In genomic region chr10:124005091-124005490, GRCh38 we compare ENCODE assay signal across 26 cellular contexts.
A peak's percentile ranks its signal among the peaks of the same experiment; 100 is the strongest.
DNase-seq lines count a peak whose midpoint lies in the region; FAIRE-seq and TF ChIP-seq lines count a peak whose summit lies in the region.
"Had no signal": no experiment of that assay in that cellular context is flagged by ENCODE, and none has a peak within 500 bp of the region (broad histone marks: within the 10 kb centered on the region; RNA-seq: fewer than 3 reads in every experiment).

No MANE protein-coding gene starts in this region.

- H3K9me3 ChIP-seq in kidney (ENCODE audit: control insufficient read depth in 1 of 2, low read length in 2 of 2), result no peaks in the 10 kb centered on the region
- H3K9me3 ChIP-seq in ovary, result no peaks in the 10 kb centered on the region
- no peaks in the 10 kb centered on the region for H3K9me3 ChIP-seq in Caco-2
- H3K9me3 ChIP-seq: upper lobe of left lung had no signal

- no peak overlapping the region for H3K9ac ChIP-seq in kidney (ENCODE audit: low read length in 2 of 2)

- CTCF ChIA-PET in Caco-2 (lab: Charles Lee), result interaction anchor here (1.1 kb wide), 1 partner anchor 10 kb away, joined by 3 read pairs; no protein-coding TSS in a partner anchor

- H3K36me3 Mint-ChIP-seq in IgD-negative memory B cell (peaks cover 8% of the 10 kb centered on the region), Caco-2 (ENCODE audit: insufficient read depth, unreplicated experiment) (peaks cover 20% of the 10 kb centered on the region)
- H3K36me3 Mint-ChIP-seq: immature natural killer cell had no signal

- H3K9me3 Mint-ChIP-seq in IgD-negative memory B cell, result no peaks in the 10 kb centered on the region
- no peaks in the 10 kb centered on the region for H3K9me3 Mint-ChIP-seq in Caco-2 (ENCODE audit: unreplicated experiment)
- H3K9me3 Mint-ChIP-seq: activated CD4-positive, alpha-beta memory T cell treated with anti-CD3 and anti-CD28 coated beads, Interleukin-2, amount 10 ng/mL, durations not matched to agents 7 days and 5 days; activated naive CD4-positive, alpha-beta T cell treated with anti-CD3 and anti-CD28 coated beads for 36 hours; immature natural killer cell had no signal

- TF ChIP-seq CTCF in kidney (IDR thresholded peaks at IDR 0.05; ENCODE audit: borderline replicate concordance, extremely low read depth, insufficient read depth), result no peak
- TF ChIP-seq CTCF in ovary (IDR thresholded peaks at IDR 0.05), result no peak
- TF ChIP-seq CTCF in Caco-2 (IDR thresholded peaks at IDR 0.05; ENCODE audit: insufficient read depth in 1 of 2, low read depth in 1 of 2, low read length in 1 of 2, severe bottlenecking in 1 of 2, unreplicated experiment in 1 of 2), result no peak

- H3K27me3 Mint-ChIP-seq in IgD-negative memory B cell (no peaks in the 10 kb centered on the region), Caco-2 (ENCODE audit: insufficient read depth, unreplicated experiment) (no peaks in the 10 kb centered on the region)
- H3K27me3 Mint-ChIP-seq: activated CD4-positive, alpha-beta memory T cell treated with anti-CD3 and anti-CD28 coated beads, Interleukin-2, amount 10 ng/mL, durations not matched to agents 7 days and 5 days had no signal

- H3K27ac Mint-ChIP-seq in IgD-negative memory B cell (peak overlapping the region in 2 of 3 donors; percentile 9 to 56), Caco-2 (ENCODE audit: unreplicated experiment) (no peak overlapping the region)
- H3K27ac Mint-ChIP-seq: activated CD4-positive, alpha-beta memory T cell treated with anti-CD3 and anti-CD28 coated beads, Interleukin-2, amount 10 ng/mL, durations not matched to agents 7 days and 5 days; activated naive CD4-positive, alpha-beta T cell treated with anti-CD3 and anti-CD28 coated beads for 36 hours; immature natural killer cell had no signal

- POLR2A ChIA-PET in Caco-2 (lab: Charles Lee), result no interaction called here

- 76 to 83% (median 80%) methylated on average over 10 of the region's 10 CpGs for WGBS in ovary, 3 donors

- H3K27ac ChIP-seq in kidney (ENCODE audit: low read depth in 2 of 2, low read length in 2 of 2) (no peak overlapping the region), ovary (no peak overlapping the region)
- H3K27ac ChIP-seq: upper lobe of left lung had no signal

- H3K27me3 ChIP-seq in ovary (no peaks in the 10 kb centered on the region), Caco-2 (replicated peaks; ENCODE audit: control insufficient read depth, insufficient read depth, low read length) (no peaks in the 10 kb centered on the region)
- H3K27me3 ChIP-seq: upper lobe of left lung had no signal

- H3K4me1 Mint-ChIP-seq in IgD-negative memory B cell, result peaks cover 0 to 5% (median 0%) of the 10 kb centered on the region in 3 donors
- H3K4me1 Mint-ChIP-seq in Caco-2 (ENCODE audit: low read depth, unreplicated experiment), result no peaks in the 10 kb centered on the region
- H3K4me1 Mint-ChIP-seq: activated CD4-positive, alpha-beta memory T cell treated with anti-CD3 and anti-CD28 coated beads, Interleukin-2, amount 10 ng/mL, durations not matched to agents 7 days and 5 days; immature natural killer cell had no signal

- peaks cover 0 to 6% of the 10 kb centered on the region in 2 donors for H3K4me1 ChIP-seq in kidney (ENCODE audit: control insufficient read depth in 1 of 2, insufficient read depth in 1 of 2, low read depth in 1 of 2, low read length in 2 of 2)
- peaks cover 6% of the 10 kb centered on the region for H3K4me1 ChIP-seq in ovary (ENCODE audit: insufficient read depth)
- H3K4me1 ChIP-seq in Caco-2, result no peaks in the 10 kb centered on the region

- intact Hi-C loops in kidney (cut with DNase I) (no loop called here), ovary (cut with DNase I) (loop anchor here in 1 of 4 donors (5.0 kb wide), 1 partner anchor 37 kb away; no protein-coding TSS in a partner anchor), Caco-2 (cut with micrococcal nuclease; ENCODE audit: unreplicated experiment) (no loop called here)

- FAIRE-seq in kidney (lab: Jason Lieb, UNC), result no peak
- FAIRE-seq: endothelial cell of umbilical vein, K562 had no signal

- DNase-seq in 8988T (peak; percentile 2), kidney (peak; percentile 59), ovary (peak in 4 of 5 donors; percentile 16 to 31 (median 19)), NCI-H187 treated with DMSO at 0.1 percent for 48 hours (lab: John Stamatoyannopoulos, UW) (no peak), midbrain (lab: John Stamatoyannopoulos, UW) (no peak), Caco-2 (no peak), NOMO-1 treated with DMSO at 0.1 percent for 48 hours (lab: John Stamatoyannopoulos, UW; ENCODE audit: unreplicated experiment) (no peak)
- DNase-seq: activated CD4-positive, alpha-beta memory T cell treated with anti-CD3 and anti-CD28 coated beads, Interleukin-2, amount 10 ng/mL, durations not matched to agents 7 days and 5 days; activated CD4-positive, CD25-positive, alpha-beta regulatory T cell; activated naive CD4-positive, alpha-beta T cell treated with anti-CD3 and anti-CD28 coated beads for 36 hours; C1 segment of cervical spinal cord; dermis blood vessel endothelial cell; GOT3; immature natural killer cell; MM.1S; NCI-H146; NCI-H2171 treated with DMSO at 0.1 percent for 48 hours; NCI-H526 treated with DMSO at 0.1 percent for 48 hours; nucleus accumbens; retina; stimulated activated CD4-positive, alpha-beta T cell treated with anti-CD3 and anti-CD28 coated beads, Interleukin-12 subunit alpha, Interleukin-12 subunit beta, amount 100 ng/mL, for 4 hours; T1000 had no signal

- no peak for TF ChIP-seq POLR2A in ovary (IDR thresholded peaks at IDR 0.05)

- H3K4me3 Mint-ChIP-seq in IgD-negative memory B cell (no peak overlapping the region), Caco-2 (ENCODE audit: unreplicated experiment) (no peak overlapping the region)
- H3K4me3 Mint-ChIP-seq: activated CD4-positive, alpha-beta memory T cell treated with anti-CD3 and anti-CD28 coated beads, Interleukin-2, amount 10 ng/mL, durations not matched to agents 7 days and 5 days; activated naive CD4-positive, alpha-beta T cell treated with anti-CD3 and anti-CD28 coated beads for 36 hours; immature natural killer cell had no signal

- no peak for TF ChIP-seq EP300 in ovary (IDR thresholded peaks at IDR 0.05)

- H3K36me3 ChIP-seq in kidney (ENCODE audit: control insufficient read depth in 1 of 2, insufficient read depth in 2 of 2, low read length in 2 of 2) (no peaks in the 10 kb centered on the region), ovary (no peaks in the 10 kb centered on the region), Caco-2 (ENCODE audit: control insufficient read depth, insufficient read depth, low read length) (no peaks in the 10 kb centered on the region)

- no TSS peak for BruUV-seq in Caco-2 (replicated peaks; lab: Mats Ljungman, UMichigan)

- H3K4me3 ChIP-seq in kidney (ENCODE audit: low read length in 2 of 2) (no peak overlapping the region), ovary (no peak overlapping the region), Caco-2 (ENCODE audit: low read depth, low read length) (no peak overlapping the region)
- H3K4me3 ChIP-seq: K562, upper lobe of left lung had no signal

Comparison
In these comparisons a context has a peak if more than half of its experiments do, and no peak if none do; other contexts are left out.
1. DNase-seq: peak in 8988T (single experiment), kidney (single experiment) and ovary (4 of 5); none in NCI-H187 treated with DMSO at 0.1 percent for 48 hours (single experiment), midbrain (single experiment), Caco-2 (0 of 2) and NOMO-1 treated with DMSO at 0.1 percent for 48 hours (single experiment).